Comparison of ENCODE assay signal across 1 cellular context in the genomic region with DNA sequence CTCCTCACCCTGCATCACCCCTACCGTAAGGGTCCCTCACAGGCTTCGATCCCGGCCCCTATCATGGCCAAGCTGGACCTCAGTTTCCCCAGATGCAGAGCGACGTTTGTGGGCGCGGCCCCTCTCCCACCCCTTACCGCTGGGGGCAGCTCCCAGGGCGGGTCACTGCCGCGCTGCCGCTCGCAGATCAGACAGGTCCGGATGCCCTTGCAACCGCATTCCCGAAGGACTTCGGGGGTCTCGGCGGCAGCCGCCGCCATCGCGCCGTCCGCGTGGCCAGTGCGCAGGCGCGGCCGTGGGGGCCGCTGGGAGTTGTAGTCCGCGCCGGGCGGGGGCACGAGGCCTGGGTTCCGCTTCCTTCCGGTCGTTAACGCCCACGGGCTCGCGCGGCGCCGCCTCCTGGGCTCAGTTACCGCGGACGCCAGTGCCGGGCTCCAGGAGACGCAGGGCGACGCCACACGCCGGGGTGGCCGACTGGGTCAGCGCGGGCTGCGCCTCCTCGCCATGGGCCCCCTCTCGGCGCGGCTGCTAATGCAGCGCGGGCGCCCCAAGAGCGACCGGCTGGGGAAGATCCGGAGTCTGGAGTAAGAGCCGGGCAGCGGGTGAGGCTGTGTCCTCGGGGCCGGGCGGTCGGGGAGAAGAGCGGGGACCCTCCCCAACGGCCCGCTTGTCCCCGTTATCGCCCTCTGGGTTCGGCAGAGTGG.
A peak's percentile ranks its signal among the peaks of the same experiment; 100 is the strongest.
TF ChIP-seq lines count a peak whose summit lies in the region.

ALKBH4 (minus strand) TSS at position 287 of the 704 bp plus-strand sequence; CDS start at position 260, 27 bp downstream.
LRWD1 (plus strand) TSS at position 408 of the 704 bp plus-strand sequence; CDS start at position 505, 97 bp downstream.

TF ChIP-seq in HepG2, 621 proteins besides CTCF, POLR2A, EP300 and RAD21 (continued from another document and continues in another):
- TF ChIP-seq, protein P1, sequence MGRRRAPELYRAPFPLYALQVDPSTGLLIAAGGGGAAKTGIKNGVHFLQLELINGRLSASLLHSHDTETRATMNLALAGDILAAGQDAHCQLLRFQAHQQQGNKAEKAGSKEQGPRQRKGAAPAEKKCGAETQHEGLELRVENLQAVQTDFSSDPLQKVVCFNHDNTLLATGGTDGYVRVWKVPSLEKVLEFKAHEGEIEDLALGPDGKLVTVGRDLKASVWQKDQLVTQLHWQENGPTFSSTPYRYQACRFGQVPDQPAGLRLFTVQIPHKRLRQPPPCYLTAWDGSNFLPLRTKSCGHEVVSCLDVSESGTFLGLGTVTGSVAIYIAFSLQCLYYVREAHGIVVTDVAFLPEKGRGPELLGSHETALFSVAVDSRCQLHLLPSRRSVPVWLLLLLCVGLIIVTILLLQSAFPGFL (CRISPR knock-in tag; IDR thresholded peaks at IDR 0.05): no peak
- TF ChIP-seq ZNF761 (CRISPR knock-in tag; conservative IDR thresholded peaks at IDR 0.05): peak; percentile 64
- TF ChIP-seq SRSF1 (optimal IDR thresholded peaks at IDR 0.05; ENCODE audit: low read depth, low read length): no peak
- TF ChIP-seq ZNF558 (CRISPR knock-in tag; IDR thresholded peaks at IDR 0.05; ENCODE audit: borderline replicate concordance): no peak
- TF ChIP-seq MTA3 (CRISPR knock-in tag; IDR thresholded peaks at IDR 0.05): no peak
- TF ChIP-seq FOXC1 (CRISPR knock-in tag; IDR thresholded peaks at IDR 0.05; ENCODE audit: borderline replicate concordance): peak; percentile 78; the same call in 1 of the 2 replicates
- TF ChIP-seq, protein P2, sequence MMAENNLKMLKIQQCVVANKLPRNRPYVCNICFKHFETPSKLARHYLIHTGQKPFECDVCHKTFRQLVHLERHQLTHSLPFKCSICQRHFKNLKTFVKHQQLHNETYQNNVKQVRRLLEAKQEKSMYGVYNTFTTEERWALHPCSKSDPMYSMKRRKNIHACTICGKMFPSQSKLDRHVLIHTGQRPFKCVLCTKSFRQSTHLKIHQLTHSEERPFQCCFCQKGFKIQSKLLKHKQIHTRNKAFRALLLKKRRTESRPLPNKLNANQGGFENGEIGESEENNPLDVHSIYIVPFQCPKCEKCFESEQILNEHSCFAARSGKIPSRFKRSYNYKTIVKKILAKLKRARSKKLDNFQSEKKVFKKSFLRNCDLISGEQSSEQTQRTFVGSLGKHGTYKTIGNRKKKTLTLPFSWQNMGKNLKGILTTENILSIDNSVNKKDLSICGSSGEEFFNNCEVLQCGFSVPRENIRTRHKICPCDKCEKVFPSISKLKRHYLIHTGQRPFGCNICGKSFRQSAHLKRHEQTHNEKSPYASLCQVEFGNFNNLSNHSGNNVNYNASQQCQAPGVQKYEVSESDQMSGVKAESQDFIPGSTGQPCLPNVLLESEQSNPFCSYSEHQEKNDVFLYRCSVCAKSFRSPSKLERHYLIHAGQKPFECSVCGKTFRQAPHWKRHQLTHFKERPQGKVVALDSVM (CRISPR knock-in tag; IDR thresholded peaks at IDR 0.05): no peak
- TF ChIP-seq, protein P3, sequence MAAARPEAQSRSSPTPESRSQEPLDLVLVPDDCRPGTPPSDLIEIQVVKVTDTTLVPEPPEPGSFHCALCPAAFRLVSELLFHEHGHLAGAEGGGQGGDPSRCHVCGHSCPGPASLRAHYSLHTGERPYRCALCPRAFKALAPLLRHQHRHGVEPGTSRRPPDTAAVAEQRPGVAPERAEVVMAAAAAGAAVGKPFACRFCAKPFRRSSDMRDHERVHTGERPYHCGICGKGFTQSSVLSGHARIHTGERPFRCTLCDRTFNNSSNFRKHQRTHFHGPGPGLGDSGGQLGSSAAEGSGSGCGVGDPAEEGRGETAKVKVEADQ (CRISPR knock-in tag; IDR thresholded peaks at IDR 0.05; ENCODE audit: borderline replicate concordance): 0 out of 2 replicates have a peak, but pooled peaks have one; percentile 15
- TF ChIP-seq DBP (CRISPR knock-in tag; IDR thresholded peaks at IDR 0.05; ENCODE audit: not compliant biosample characterization): peak; percentile 22
- TF ChIP-seq SYNCRIP (IDR thresholded peaks at IDR 0.05; ENCODE audit: insufficient read depth, low read depth, low read length): no peak
- no peak for TF ChIP-seq NFE2L2 (IDR thresholded peaks at IDR 0.05; ENCODE audit: low read length)
- peak; percentile 57; the same call in 1 of the 2 replicates for TF ChIP-seq RFX3 (CRISPR knock-in tag; IDR thresholded peaks at IDR 0.05)
- no peak; the same call in 1 of the 2 replicates for TF ChIP-seq MEF2D (CRISPR knock-in tag; IDR thresholded peaks at IDR 0.05)
- TF ChIP-seq MAFF (IDR thresholded peaks at IDR 0.05; ENCODE audit: low read depth, low read length): no peak
- TF ChIP-seq ZNF788 (CRISPR knock-in tag; IDR thresholded peaks at IDR 0.05; ENCODE audit: borderline replicate concordance): peak; percentile 81; the same call in 1 of the 2 replicates
- peak; percentile 31 for TF ChIP-seq AGO1 (IDR thresholded peaks at IDR 0.05; ENCODE audit: low read depth, low read length, poor library complexity, severe bottlenecking)
- TF ChIP-seq TP53 (CRISPR knock-in tag; conservative IDR thresholded peaks at IDR 0.05): no peak; the same call in 1 of the 2 replicates
- TF ChIP-seq, protein P4, sequence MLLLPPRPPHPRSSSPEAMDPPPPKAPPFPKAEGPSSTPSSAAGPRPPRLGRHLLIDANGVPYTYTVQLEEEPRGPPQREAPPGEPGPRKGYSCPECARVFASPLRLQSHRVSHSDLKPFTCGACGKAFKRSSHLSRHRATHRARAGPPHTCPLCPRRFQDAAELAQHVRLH (CRISPR knock-in tag; IDR thresholded peaks at IDR 0.05; ENCODE audit: borderline replicate concordance, low read depth): no peak
- TF ChIP-seq ZNF543 (CRISPR knock-in tag; IDR thresholded peaks at IDR 0.05): no peak
- no peak for TF ChIP-seq EHMT2 (IDR thresholded peaks at IDR 0.05; ENCODE audit: borderline replicate concordance, low read depth, low read length)
- no peak for TF ChIP-seq SNRNP70 (IDR thresholded peaks at IDR 0.05; ENCODE audit: low read depth, low read length)
- TF ChIP-seq KDM5B (CRISPR knock-in tag; IDR thresholded peaks at IDR 0.05; ENCODE audit: borderline replicate concordance): peak; percentile 75; the same call in 1 of the 2 replicates
- no peak; the same call in 1 of the 2 replicates for TF ChIP-seq RARA (CRISPR knock-in tag; IDR thresholded peaks at IDR 0.05)
- no peak; the same call in 1 of the 2 replicates for TF ChIP-seq DR1 (CRISPR knock-in tag; IDR thresholded peaks at IDR 0.05)
- no peak for TF ChIP-seq NFATC3 (CRISPR knock-in tag; IDR thresholded peaks at IDR 0.05)
- peak; percentile 97 for TF ChIP-seq ZNF143 (CRISPR knock-in tag; IDR thresholded peaks at IDR 0.05)
- no peak for TF ChIP-seq ZNF678 (CRISPR knock-in tag; IDR thresholded peaks at IDR 0.05)
- TF ChIP-seq RXRB (CRISPR knock-in tag; IDR thresholded peaks at IDR 0.05; ENCODE audit: borderline replicate concordance): no peak; the same call in 1 of the 2 replicates
- TF ChIP-seq, protein P5, sequence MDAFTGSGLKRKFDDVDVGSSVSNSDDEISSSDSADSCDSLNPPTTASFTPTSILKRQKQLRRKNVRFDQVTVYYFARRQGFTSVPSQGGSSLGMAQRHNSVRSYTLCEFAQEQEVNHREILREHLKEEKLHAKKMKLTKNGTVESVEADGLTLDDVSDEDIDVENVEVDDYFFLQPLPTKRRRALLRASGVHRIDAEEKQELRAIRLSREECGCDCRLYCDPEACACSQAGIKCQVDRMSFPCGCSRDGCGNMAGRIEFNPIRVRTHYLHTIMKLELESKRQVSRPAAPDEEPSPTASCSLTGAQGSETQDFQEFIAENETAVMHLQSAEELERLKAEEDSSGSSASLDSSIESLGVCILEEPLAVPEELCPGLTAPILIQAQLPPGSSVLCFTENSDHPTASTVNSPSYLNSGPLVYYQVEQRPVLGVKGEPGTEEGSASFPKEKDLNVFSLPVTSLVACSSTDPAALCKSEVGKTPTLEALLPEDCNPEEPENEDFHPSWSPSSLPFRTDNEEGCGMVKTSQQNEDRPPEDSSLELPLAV (CRISPR knock-in tag; conservative IDR thresholded peaks at IDR 0.05; ENCODE audit: low read depth): no peak
- TF ChIP-seq KLF6 (CRISPR knock-in tag; IDR thresholded peaks at IDR 0.05): peak; percentile 81
- TF ChIP-seq, protein P6, sequence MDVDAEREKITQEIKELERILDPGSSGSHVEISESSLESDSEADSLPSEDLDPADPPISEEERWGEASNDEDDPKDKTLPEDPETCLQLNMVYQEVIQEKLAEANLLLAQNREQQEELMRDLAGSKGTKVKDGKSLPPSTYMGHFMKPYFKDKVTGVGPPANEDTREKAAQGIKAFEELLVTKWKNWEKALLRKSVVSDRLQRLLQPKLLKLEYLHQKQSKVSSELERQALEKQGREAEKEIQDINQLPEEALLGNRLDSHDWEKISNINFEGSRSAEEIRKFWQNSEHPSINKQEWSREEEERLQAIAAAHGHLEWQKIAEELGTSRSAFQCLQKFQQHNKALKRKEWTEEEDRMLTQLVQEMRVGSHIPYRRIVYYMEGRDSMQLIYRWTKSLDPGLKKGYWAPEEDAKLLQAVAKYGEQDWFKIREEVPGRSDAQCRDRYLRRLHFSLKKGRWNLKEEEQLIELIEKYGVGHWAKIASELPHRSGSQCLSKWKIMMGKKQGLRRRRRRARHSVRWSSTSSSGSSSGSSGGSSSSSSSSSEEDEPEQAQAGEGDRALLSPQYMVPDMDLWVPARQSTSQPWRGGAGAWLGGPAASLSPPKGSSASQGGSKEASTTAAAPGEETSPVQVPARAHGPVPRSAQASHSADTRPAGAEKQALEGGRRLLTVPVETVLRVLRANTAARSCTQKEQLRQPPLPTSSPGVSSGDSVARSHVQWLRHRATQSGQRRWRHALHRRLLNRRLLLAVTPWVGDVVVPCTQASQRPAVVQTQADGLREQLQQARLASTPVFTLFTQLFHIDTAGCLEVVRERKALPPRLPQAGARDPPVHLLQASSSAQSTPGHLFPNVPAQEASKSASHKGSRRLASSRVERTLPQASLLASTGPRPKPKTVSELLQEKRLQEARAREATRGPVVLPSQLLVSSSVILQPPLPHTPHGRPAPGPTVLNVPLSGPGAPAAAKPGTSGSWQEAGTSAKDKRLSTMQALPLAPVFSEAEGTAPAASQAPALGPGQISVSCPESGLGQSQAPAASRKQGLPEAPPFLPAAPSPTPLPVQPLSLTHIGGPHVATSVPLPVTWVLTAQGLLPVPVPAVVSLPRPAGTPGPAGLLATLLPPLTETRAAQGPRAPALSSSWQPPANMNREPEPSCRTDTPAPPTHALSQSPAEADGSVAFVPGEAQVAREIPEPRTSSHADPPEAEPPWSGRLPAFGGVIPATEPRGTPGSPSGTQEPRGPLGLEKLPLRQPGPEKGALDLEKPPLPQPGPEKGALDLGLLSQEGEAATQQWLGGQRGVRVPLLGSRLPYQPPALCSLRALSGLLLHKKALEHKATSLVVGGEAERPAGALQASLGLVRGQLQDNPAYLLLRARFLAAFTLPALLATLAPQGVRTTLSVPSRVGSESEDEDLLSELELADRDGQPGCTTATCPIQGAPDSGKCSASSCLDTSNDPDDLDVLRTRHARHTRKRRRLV (CRISPR knock-in tag; IDR thresholded peaks at IDR 0.05): no peak
- TF ChIP-seq, protein P7, sequence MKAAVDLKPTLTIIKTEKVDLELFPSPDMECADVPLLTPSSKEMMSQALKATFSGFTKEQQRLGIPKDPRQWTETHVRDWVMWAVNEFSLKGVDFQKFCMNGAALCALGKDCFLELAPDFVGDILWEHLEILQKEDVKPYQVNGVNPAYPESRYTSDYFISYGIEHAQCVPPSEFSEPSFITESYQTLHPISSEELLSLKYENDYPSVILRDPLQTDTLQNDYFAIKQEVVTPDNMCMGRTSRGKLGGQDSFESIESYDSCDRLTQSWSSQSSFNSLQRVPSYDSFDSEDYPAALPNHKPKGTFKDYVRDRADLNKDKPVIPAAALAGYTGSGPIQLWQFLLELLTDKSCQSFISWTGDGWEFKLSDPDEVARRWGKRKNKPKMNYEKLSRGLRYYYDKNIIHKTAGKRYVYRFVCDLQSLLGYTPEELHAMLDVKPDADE (CRISPR knock-in tag; IDR thresholded peaks at IDR 0.05): no peak
- TF ChIP-seq ZNF850 (CRISPR knock-in tag; conservative IDR thresholded peaks at IDR 0.05): no peak
- no peak; the same call in none of the 2 replicates for TF ChIP-seq ZNF331 (CRISPR knock-in tag; IDR thresholded peaks at IDR 0.05)
- no peak for TF ChIP-seq MEIS1 (CRISPR knock-in tag; IDR thresholded peaks at IDR 0.05; ENCODE audit: borderline replicate concordance)
- TF ChIP-seq KDM3A (CRISPR knock-in tag; IDR thresholded peaks at IDR 0.05; ENCODE audit: low read depth): no peak; the same call in 1 of the 2 replicates
- TF ChIP-seq ZNF275 (CRISPR knock-in tag; IDR thresholded peaks at IDR 0.05; ENCODE audit: borderline replicate concordance): no peak; the same call in 1 of the 2 replicates
- peak; percentile 88 for TF ChIP-seq MAZ (IDR thresholded peaks at IDR 0.05; ENCODE audit: borderline replicate concordance, low read depth, low read length)
- peak; percentile 94 for TF ChIP-seq MAZ (CRISPR knock-in tag; IDR thresholded peaks at IDR 0.05; ENCODE audit: low read depth)
- TF ChIP-seq BATF2 (CRISPR knock-in tag; IDR thresholded peaks at IDR 0.05): no peak
- TF ChIP-seq PTBP1 (IDR thresholded peaks at IDR 0.05; ENCODE audit: low read depth, low read length, poor library complexity, severe bottlenecking): no peak
- no peak for TF ChIP-seq ZNF780A (CRISPR knock-in tag; IDR thresholded peaks at IDR 0.05)
- TF ChIP-seq ZNF382 (CRISPR knock-in tag; IDR thresholded peaks at IDR 0.05; ENCODE audit: borderline replicate concordance): no peak
- no peak for TF ChIP-seq ZKSCAN1 (IDR thresholded peaks at IDR 0.05; ENCODE audit: low read length)
- TF ChIP-seq NFE2 (CRISPR knock-in tag; IDR thresholded peaks at IDR 0.05): no peak
- TF ChIP-seq PHF5A (CRISPR knock-in tag; IDR thresholded peaks at IDR 0.05; ENCODE audit: low read depth, unreplicated experiment): no peak
- TF ChIP-seq ZNF12 (CRISPR knock-in tag; IDR thresholded peaks at IDR 0.05): no peak
- no peak for TF ChIP-seq AHR (CRISPR knock-in tag; IDR thresholded peaks at IDR 0.05)
- TF ChIP-seq CREM (IDR thresholded peaks at IDR 0.05): no peak
- TF ChIP-seq CREM (CRISPR knock-in tag; IDR thresholded peaks at IDR 0.05): no peak
